In genomic region chr1:108121361-108122143, GRCh38 we compare ENCODE assay signal across 13 cellular contexts.
DNase-seq lines count a peak whose midpoint lies in the region; ATAC-seq and TF ChIP-seq lines count a peak whose summit lies in the region.
"Had no signal": no experiment of that assay in that cellular context is flagged by ENCODE, and none has a peak within 500 bp of the region (broad histone marks: within the 10 kb centered on the region; RNA-seq: fewer than 3 reads in every experiment).

No MANE protein-coding gene starts in this region.

- intact Hi-C loops in heart right ventricle (cut with DNase I): loop anchor here in 4 of 10 donors (10.0 kb wide), 3 partner anchors 67 to 753 kb away; partner anchors contain the start of genes VAV3 (in 4 of the 4) and GPSM2 (in 1 of the 4)
- intact Hi-C loops in upper lobe of right lung (cut with DNase I): no loop called here

- H3K4me2 ChIP-seq in parathyroid adenoma (ENCODE audit: low read length): no peak overlapping the region

- DNase-seq in ELF-1 (ENCODE audit: low read depth, low spot score): peak; percentile 88
- DNase-seq in SJCRH30: peak; percentile 70 to 74
- DNase-seq in heart right ventricle: peak; percentile 41 to 52
- no peak for DNase-seq in germinal center (ENCODE audit: low spot score)
- no peak for DNase-seq in activated naive CD4-positive, alpha-beta T cell (lab: John Stamatoyannopoulos, UW)
- DNase-seq in upper lobe of right lung: no peak
- DNase-seq: activated naive CD4-positive, alpha-beta T cell treated with anti-CD3 and anti-CD28 coated beads for 36 hours; DMS153; NCI-H2227 treated with DMSO at 0.1 percent for 48 hours had no signal

- no peak overlapping the region for H3K9ac ChIP-seq in parathyroid adenoma

- no peak overlapping the region for H3K27ac ChIP-seq in SJCRH30
- no peak overlapping the region for H3K27ac ChIP-seq in heart right ventricle
- H3K27ac ChIP-seq in parathyroid adenoma: no peak overlapping the region
- H3K27ac ChIP-seq in upper lobe of right lung: no peak overlapping the region
- H3K27ac ChIP-seq: epithelial cell of prostate had no signal

- no peak overlapping the region for H2AFZ ChIP-seq in parathyroid adenoma

- H3K79me2 ChIP-seq in parathyroid adenoma: no peaks in the 10 kb centered on the region

- TF ChIP-seq CTCF in heart right ventricle (IDR thresholded peaks at IDR 0.05) (peak in 6 of 9 donors; percentile 7 to 34 (median 15)), parathyroid adenoma (IDR thresholded peaks at IDR 0.05) (peak; percentile 13), upper lobe of right lung (IDR thresholded peaks at IDR 0.05) (no peak)

- H3K36me3 ChIP-seq in SJCRH30 (no peaks in the 10 kb centered on the region), heart right ventricle (no peaks in the 10 kb centered on the region), parathyroid adenoma (ENCODE audit: control insufficient read depth, insufficient read depth, low read length) (no peaks in the 10 kb centered on the region), upper lobe of right lung (no peaks in the 10 kb centered on the region)

- H3K4me1 ChIP-seq in SJCRH30: peaks cover 27% of the 10 kb centered on the region
- H3K4me1 ChIP-seq in heart right ventricle: peaks cover 0 to 46% (median 11%) of the 10 kb centered on the region in 9 donors
- H3K4me1 ChIP-seq in parathyroid adenoma: no peaks in the 10 kb centered on the region
- no peaks in the 10 kb centered on the region for H3K4me1 ChIP-seq in upper lobe of right lung

- peak overlapping the region; percentile 10; the same call in 1 of the 2 replicates for H3K4me3 ChIP-seq in SJCRH30
- H3K4me3 ChIP-seq in heart right ventricle: peak overlapping the region in 2 of 10 donors; percentile 11 to 23
- H3K4me3 ChIP-seq in parathyroid adenoma (ENCODE audit: low read depth, low read length): no peak overlapping the region
- H3K4me3 ChIP-seq in upper lobe of right lung: no peak overlapping the region

- H3K27me3 ChIP-seq in SJCRH30: no peaks in the 10 kb centered on the region
- H3K27me3 ChIP-seq in heart right ventricle: no peaks in the 10 kb centered on the region
- peaks cover 3% of the 10 kb centered on the region for H3K27me3 ChIP-seq in parathyroid adenoma (ENCODE audit: control insufficient read depth, insufficient read depth, low read length)
- H3K27me3 ChIP-seq in upper lobe of right lung: no peaks in the 10 kb centered on the region

- 53 to 63% methylated on average over 33 of the region's 36 CpGs for WGBS in heart right ventricle, 2 donors

- peak in 7 of 8 donors; percentile 20 to 69 (median 39) for ATAC-seq in heart right ventricle
- ATAC-seq in GM21515 (IDR thresholded peaks at IDR 0.05; ENCODE audit: unreplicated experiment): no peak
- ATAC-seq in upper lobe of right lung: no peak
- ATAC-seq: SK-N-SH treated with all-trans-retinoic acid at 6 μM for 48 hours had no signal

- H3K9me3 ChIP-seq in SJCRH30 (replicated peaks): no peaks in the 10 kb centered on the region
- H3K9me3 ChIP-seq in heart right ventricle: no peaks in the 10 kb centered on the region
- H3K9me3 ChIP-seq in parathyroid adenoma (ENCODE audit: control insufficient read depth, low read length): no peaks in the 10 kb centered on the region
- H3K9me3 ChIP-seq in upper lobe of right lung: no peaks in the 10 kb centered on the region

Comparison
In these comparisons a context has a peak if more than half of its experiments do, and no peak if none do; other contexts are left out.
1. DNase-seq: peak in ELF-1 (single experiment), SJCRH30 (2 of 2) and heart right ventricle (2 of 2); none in germinal center (single experiment), activated naive CD4-positive, alpha-beta T cell (0 of 4) and upper lobe of right lung (single experiment).
2. ATAC-seq: peak in heart right ventricle (7 of 8); none in GM21515 (single experiment) and upper lobe of right lung (single experiment).